ENCODE assay signal across 15 cellular contexts in genomic region chr6:118316796-118317384, GRCh38.
A peak's percentile ranks its signal among the peaks of the same experiment; 100 is the strongest.
DNase-seq lines count a peak whose midpoint lies in the region; ATAC-seq, FAIRE-seq and TF ChIP-seq lines count a peak whose summit lies in the region.
"Had no signal": no experiment of that assay in that cellular context is flagged by ENCODE, and none has a peak within 500 bp of the region (broad histone marks: within the 10 kb centered on the region; RNA-seq: fewer than 3 reads in every experiment).

No MANE protein-coding gene starts in this region.

- H3K9me3 ChIP-seq in stomach: no peaks in the 10 kb centered on the region
- H3K9me3 ChIP-seq: HAP-1 had no signal

- no peak overlapping the region for H3K4me3 Mint-ChIP-seq in activated CD8-positive, alpha-beta T cell treated with anti-CD3 and anti-CD28 coated beads, Interleukin-2, amount 10 ng/mL, durations not matched to agents 7 days and 5 days
- H3K4me3 Mint-ChIP-seq: nephron had no signal

- peak overlapping the region in 4 of 5 donors; percentile 28 to 62 (median 54) for H3K27ac ChIP-seq in stomach

- CTCF ChIA-PET in activated CD8-positive, alpha-beta T cell treated with anti-CD3 and anti-CD28 coated beads, Interleukin-2, amount 10 ng/mL, durations not matched to agents 7 days and 5 days (lab: Charles Lee): no interaction called here

- peak; percentile 81 for ATAC-seq in HG02870 (IDR thresholded peaks at IDR 0.05; ENCODE audit: unreplicated experiment)
- ATAC-seq in Right ventricle myocardium superior (ENCODE audit: poor library complexity): peak; percentile 36
- no peak for ATAC-seq in esophagus mucosa
- ATAC-seq in activated CD8-positive, alpha-beta T cell treated with anti-CD3 and anti-CD28 coated beads, Interleukin-2, amount 10 ng/mL, durations not matched to agents 7 days and 5 days: no peak

- no peak for TF ChIP-seq POLR2A in stomach (IDR thresholded peaks at IDR 0.05)

- peaks cover 8 to 55% (median 33%) of the 10 kb centered on the region in 4 donors for H3K4me1 ChIP-seq in stomach

- H3K27ac Mint-ChIP-seq in activated CD8-positive, alpha-beta T cell treated with anti-CD3 and anti-CD28 coated beads, Interleukin-2, amount 10 ng/mL, durations not matched to agents 7 days and 5 days: no peak overlapping the region
- H3K27ac Mint-ChIP-seq: activated T-helper 2 cell treated with anti-CD3 and anti-CD28 coated beads, Interferon-gamma antibody, Interleukin-2, Interleukin-4, amounts not matched to agents 10 μg/mL and 5 μg/mL and 100 μg/mL, durations not matched to agents 14 hours and 24 hours and 36 hours had no signal

- intact Hi-C loops in Right ventricle myocardium superior (cut with DNase I) (no loop called here), stomach (cut with DNase I; ENCODE audit: low total_unique reads) (no loop called here)

- no peaks in the 10 kb centered on the region for H3K36me3 Mint-ChIP-seq in activated CD8-positive, alpha-beta T cell treated with anti-CD3 and anti-CD28 coated beads, Interleukin-2, amount 10 ng/mL, durations not matched to agents 7 days and 5 days (ENCODE audit: low read depth)

- no peak for TF ChIP-seq CTCF in stomach (IDR thresholded peaks at IDR 0.05)

- no peaks in the 10 kb centered on the region for H3K36me3 ChIP-seq in stomach
- H3K36me3 ChIP-seq: HAP-1 had no signal

- POLR2A ChIA-PET in activated CD8-positive, alpha-beta T cell treated with anti-CD3 and anti-CD28 coated beads, Interleukin-2, amount 10 ng/mL, durations not matched to agents 7 days and 5 days (lab: Charles Lee): no interaction called here

- TF ChIP-seq EP300 in stomach (IDR thresholded peaks at IDR 0.05): no peak

- DNase-seq in GM18507 (ENCODE audit: extremely low spot score, insufficient read length, low read depth) (no peak), Right ventricle myocardium superior (no peak), stomach (no peak), T1000 (lab: John Stamatoyannopoulos, UW) (no peak), RPMI8226 (no peak)
- no peak for DNase-seq in activated CD8-positive, alpha-beta T cell treated with anti-CD3 and anti-CD28 coated beads, Interleukin-2, amount 10 ng/mL, durations not matched to agents 7 days and 5 days
- DNase-seq: activated CD4-positive, alpha-beta T cell treated with anti-CD3 and anti-CD28 coated beads for 4 hours; NCI-H524; T-helper 1 cell had no signal

- 53 to 70% (median 61%) methylated on average over 6 of the region's 6 CpGs for WGBS in stomach, 5 donors

- no peaks in the 10 kb centered on the region for H3K4me1 Mint-ChIP-seq in activated CD8-positive, alpha-beta T cell treated with anti-CD3 and anti-CD28 coated beads, Interleukin-2, amount 10 ng/mL, durations not matched to agents 7 days and 5 days (ENCODE audit: low read depth)

- H3K27me3 Mint-ChIP-seq in activated CD8-positive, alpha-beta T cell treated with anti-CD3 and anti-CD28 coated beads, Interleukin-2, amount 10 ng/mL, durations not matched to agents 7 days and 5 days (ENCODE audit: low read depth): no peaks in the 10 kb centered on the region

- H3K27me3 ChIP-seq in stomach: no peaks in the 10 kb centered on the region

- no peak overlapping the region for H3K4me3 ChIP-seq in stomach
- H3K4me3 ChIP-seq: HAP-1 had no signal

- FAIRE-seq in GM18507 (lab: Jason Lieb, UNC): peak; percentile 65
- FAIRE-seq: urothelium cell line had no signal

- no peaks in the 10 kb centered on the region for H3K9me3 Mint-ChIP-seq in activated CD8-positive, alpha-beta T cell treated with anti-CD3 and anti-CD28 coated beads, Interleukin-2, amount 10 ng/mL, durations not matched to agents 7 days and 5 days (ENCODE audit: insufficient read depth)
- H3K9me3 Mint-ChIP-seq: activated T-helper 2 cell treated with anti-CD3 and anti-CD28 coated beads, Interferon-gamma antibody, Interleukin-2, Interleukin-4, amounts not matched to agents 10 μg/mL and 5 μg/mL and 100 μg/mL, durations not matched to agents 14 hours and 24 hours and 36 hours; nephron had no signal

Comparison
In these comparisons a context has a peak if more than half of its experiments do, and no peak if none do; other contexts are left out.
1. ATAC-seq: peak in HG02870 (single experiment) and Right ventricle myocardium superior (single experiment); none in esophagus mucosa (single experiment) and activated CD8-positive, alpha-beta T cell treated with anti-CD3 and anti-CD28 coated beads, Interleukin-2, amount 10 ng/mL, durations not matched to agents 7 days and 5 days (single experiment).